Comparison of ENCODE assay signal across 13 cellular contexts in genomic region chr10:104253106-104253505, GRCh38. TPM values are rescaled to one million over a fixed set of nuclear protein-coding genes. Genes with fewer than 3 reads are reported as not detected.
DNase-seq lines count a peak whose midpoint lies in the region; ATAC-seq and TF ChIP-seq lines count a peak whose summit lies in the region.
"Had no signal": no experiment of that assay in that cellular context is flagged by ENCODE, and none has a peak within 500 bp of the region (broad histone marks: within the 10 kb centered on the region; RNA-seq: fewer than 3 reads in every experiment).

No MANE protein-coding gene starts in this region.

- H3K9me3 Mint-ChIP-seq in MCF 10A (ENCODE audit: unreplicated experiment) = no peaks in the 10 kb centered on the region
- no peaks in the 10 kb centered on the region for H3K9me3 Mint-ChIP-seq in T-cell

- H3K4me2 ChIP-seq in mammary epithelial cell (ENCODE audit: insufficient read depth, low read depth, low read length) = no peak overlapping the region

- TF ChIP-seq CTCF in MCF 10A (IDR thresholded peaks at IDR 0.05; ENCODE audit: unreplicated experiment) = no peak
- TF ChIP-seq CTCF in mammary epithelial cell (conservative IDR thresholded peaks at IDR 0.05 in 1 of 2, IDR thresholded peaks at IDR 0.05 in 1 of 2; ENCODE audit: extremely low read depth in 1 of 2, insufficient read depth in 1 of 2, low read depth in 1 of 2, low read length in 2 of 2) = no peak

- POLR2A ChIA-PET in MCF 10A (lab: Yijun Ruan, JAX) = interaction anchor here (3.8 to 5.8 kb wide), 5 partner anchors 16 to 172 kb away, joined by 27 to 56 read pairs (median 42); partner anchors contain the start of genes CFAP43, GSTO2 and SFR1
- POLR2A ChIA-PET in T-cell (lab: Charles Lee) = interaction anchor here (0.5 kb wide), 2 partner anchors 27 to 639 kb away, joined by 7 to 16 read pairs; no protein-coding TSS in a partner anchor

- H3K4me1 Mint-ChIP-seq in MCF 10A (ENCODE audit: insufficient read depth, unreplicated experiment) (peaks cover 19% of the 10 kb centered on the region), T-cell (peaks cover 35 to 43% (median 40%) of the 10 kb centered on the region in 3 donors)

- no peak overlapping the region for H3K27ac ChIP-seq in mammary epithelial cell (ENCODE audit: insufficient read depth, low read depth, low read length)
- no peak overlapping the region for H3K27ac ChIP-seq in iPS-20b (ENCODE audit: low read length)
- H3K27ac ChIP-seq: BLaER1, GM23248, VCaP had no signal

- H3K36me3 ChIP-seq in mammary epithelial cell (ENCODE audit: insufficient read depth, low read length) (peaks cover 4% of the 10 kb centered on the region), iPS-20b (ENCODE audit: insufficient read depth, low read depth, low read length) (peaks cover 3% of the 10 kb centered on the region)

- BruUV-seq in MCF 10A (replicated peaks; lab: Mats Ljungman, UMichigan) (no TSS peak), mammary epithelial cell (replicated peaks; lab: Mats Ljungman, UMichigan) (no TSS peak)

- no peak overlapping the region for H2AFZ ChIP-seq in mammary epithelial cell (ENCODE audit: low read depth, low read length)

- H3K79me2 ChIP-seq in mammary epithelial cell (ENCODE audit: insufficient read depth, low read length) = peaks cover 38% of the 10 kb centered on the region

- H3K4me3 ChIP-seq in mammary epithelial cell (replicated peaks in 1 of 3; ENCODE audit: insufficient read depth in 1 of 3, low read depth in 2 of 3, low read length in 3 of 3) = no peak overlapping the region
- H3K4me3 ChIP-seq in iPS-20b (ENCODE audit: low read length) = peak overlapping the region; percentile 73
- H3K4me3 ChIP-seq: BLaER1, GM23248 had no signal

- H3K36me3 Mint-ChIP-seq in MCF 10A (ENCODE audit: insufficient read depth, unreplicated experiment) (peaks cover 23% of the 10 kb centered on the region), T-cell (peaks cover 3% of the 10 kb centered on the region)

- H3K27me3 ChIP-seq in mammary epithelial cell (ENCODE audit: insufficient read depth, low read length) (no peaks in the 10 kb centered on the region), iPS-20b (ENCODE audit: insufficient read depth, low read length) (peaks cover 49% of the 10 kb centered on the region)
- H3K27me3 ChIP-seq: BLaER1 had no signal

- dilution Hi-C loops in mammary epithelial cell (cut with HindIII; ENCODE audit: low sequenced_read_pairs) = no loop called here

- H4K20me1 ChIP-seq in mammary epithelial cell (ENCODE audit: insufficient read depth, low read length) = no peaks in the 10 kb centered on the region

- intact Hi-C loops in MCF 10A (cut with micrococcal nuclease) (no loop called here), mammary epithelial cell (cut with micrococcal nuclease) (no loop called here)

- CTCF ChIA-PET in MCF 10A (lab: Yijun Ruan, JAX) (interaction anchor here (1.0 to 14.7 kb wide), 2 partner anchors 20 to 97 kb away, joined by 3 to 139 read pairs; partner anchors contain the start of gene GSTO2), mammary epithelial cell (lab: Charles Lee; ENCODE audit: low non-redundant PET) (no interaction called here), T-cell (lab: Charles Lee) (interaction anchor here in 1 of 2 donors (1.2 kb wide), 1 partner anchor 365 kb away, joined by 4 read pairs; no protein-coding TSS in a partner anchor)

- no peak overlapping the region for H3K27ac Mint-ChIP-seq in MCF 10A (ENCODE audit: low read depth, unreplicated experiment)
- H3K27ac Mint-ChIP-seq in T-cell = peak overlapping the region; percentile 55 to 99

- H3K9ac ChIP-seq in mammary epithelial cell (ENCODE audit: insufficient read depth, low read length) = no peak overlapping the region
- H3K9ac ChIP-seq in iPS-20b (ENCODE audit: low read depth, low read length) = no peak overlapping the region
- H3K9ac ChIP-seq: BLaER1, GM23248 had no signal

- H3K4me3 Mint-ChIP-seq in MCF 10A (ENCODE audit: unreplicated experiment) (peak overlapping the region; percentile 80), T-cell (peak overlapping the region; percentile 91 to 98 (median 98))

- DNase-seq in MCF 10A (ENCODE audit: unreplicated experiment) (no peak), mammary epithelial cell (no peak), T-cell (no peak), retina (no peak), SHP77 treated with DMSO at 0.1 percent for 48 hours (lab: John Stamatoyannopoulos, UW) (no peak), GM19238 (ENCODE audit: insufficient read length, low spot score) (no peak)
- peak; percentile 37 for DNase-seq in stimulated activated naive CD8-positive, alpha-beta T cell treated with anti-CD3 and anti-CD28 coated beads, Interleukin-15, Interleukin-2, amounts not matched to agents 100 U/mL and 50 U/mL, for 24 hours
- DNase-seq: amygdala, GM23248, RPMI8226 had no signal

- ATAC-seq in T-cell (replicated peaks in 1 of 4) = no peak
- no peak for ATAC-seq in stimulated activated naive CD8-positive, alpha-beta T cell treated with anti-CD3 and anti-CD28 coated beads, Interleukin-15, Interleukin-2, amounts not matched to agents 100 U/mL and 50 U/mL, for 24 hours

- H3K9me3 ChIP-seq in mammary epithelial cell (replicated peaks; ENCODE audit: insufficient read depth, low read length) = no peaks in the 10 kb centered on the region
- H3K9me3 ChIP-seq in iPS-20b (ENCODE audit: insufficient read depth, low read depth, low read length) = no peaks in the 10 kb centered on the region

- in situ Hi-C loops in mammary epithelial cell (cut with MboI; ENCODE audit: low sequenced_read_pairs in 2 of 2) = no loop called here

- no peaks in the 10 kb centered on the region for H3K27me3 Mint-ChIP-seq in MCF 10A (ENCODE audit: insufficient read depth, unreplicated experiment)
- peaks cover 3 to 8% of the 10 kb centered on the region in 2 donors for H3K27me3 Mint-ChIP-seq in T-cell

- H3K4me1 ChIP-seq in mammary epithelial cell (ENCODE audit: insufficient read depth, low read length) (peaks cover 25% of the 10 kb centered on the region), iPS-20b (ENCODE audit: insufficient read depth, low read length) (peaks cover 36% of the 10 kb centered on the region)

- 60% methylated on average over 1 of the region's 2 CpGs for WGBS in mammary epithelial cell (ENCODE audit: low coverage, missing lambda C conversion rate)

RNA-seq across cellular contexts. Expression of gene GSTO1, which starts 1.6 kb away (rescaled TPM):
- total RNA-seq in MCF 10A (2022) = 54.6 and 61.8 TPM in 2 replicates
- 100 to 1,000 TPM; 203 to 205 TPM for total RNA-seq in mammary epithelial cell
- polyA plus RNA-seq in mammary epithelial cell = 209 TPM
- 82.4 TPM for polyA minus RNA-seq in mammary epithelial cell
- 10 to 100 TPM; 19.9 to 61.5 (median 46.2) TPM for total RNA-seq in T-cell

RNA-seq across cellular contexts. Expression of gene GSTO2, which starts 15.9 kb away (rescaled TPM):
- 33.8 and 40.9 TPM in 2 replicates for total RNA-seq in MCF 10A (2022)
- total RNA-seq in mammary epithelial cell = 10 to 100 TPM; 16.2 to 26.8 TPM
- 43.3 TPM for polyA plus RNA-seq in mammary epithelial cell
- polyA minus RNA-seq in mammary epithelial cell = 56.6 TPM
- 1 to 10 TPM in 4 of 5 donors, under 1 TPM in 1; 0.60 to 2.4 (median 1.9) TPM for total RNA-seq in T-cell

RNA-seq across cellular contexts. Expression of gene CFAP43, which starts 20.9 kb away (rescaled TPM):
- total RNA-seq in MCF 10A (2022) (0.25 and 0.42 TPM in 2 replicates), mammary epithelial cell (under 1 TPM in 1 of 2 donors, not detected in 1; 0.33 TPM), T-cell (under 1 TPM in 1 of 5 donors, not detected in 4; 0.58 TPM)
- 0.17 TPM for polyA plus RNA-seq in mammary epithelial cell
- polyA minus RNA-seq in mammary epithelial cell = not detected
- total RNA-seq: GM23248 had no signal

Comparison
In these comparisons a context has a peak if more than half of its experiments do, and no peak if none do; other contexts are left out.
1. RNA of gene GSTO2, which starts 15.9 kb away (total RNA-seq): 33.8 to 40.9 TPM in MCF 10A and 16.2 to 26.8 TPM in mammary epithelial cell; 0.60 to 2.4 TPM in T-cell; every median in the first group is over 4 times any median in the second.